Comparison of ENCODE assay signal across 9 cellular contexts in genomic region chr9:33472171-33472920, GRCh38. TPM values are rescaled to one million over a fixed set of nuclear protein-coding genes. Genes with fewer than 3 reads are reported as not detected.
DNase-seq lines count a peak whose midpoint lies in the region; ATAC-seq and TF ChIP-seq lines count a peak whose summit lies in the region.
"Had no signal": no experiment of that assay in that cellular context is flagged by ENCODE, and none has a peak within 500 bp of the region (broad histone marks: within the 10 kb centered on the region; RNA-seq: fewer than 3 reads in every experiment).

No MANE protein-coding gene starts in this region.

- intact Hi-C loops in activated B cell treated with CpG ODN at 0.5 μM for 24 hours (cut with micrococcal nuclease) (loop anchor here (2.0 to 10.0 kb wide), 5 partner anchors 14 to 1642 kb away; partner anchors contain the start of genes ATOSB, DNAJA1, RPP25L and SMIM27), spleen (cut with DNase I; ENCODE audit: low total_unique reads) (no loop called here)

- no peaks in the 10 kb centered on the region for H3K9me3 ChIP-seq in hepatocyte (ENCODE audit: low read depth)
- no peaks in the 10 kb centered on the region for H3K9me3 ChIP-seq in spleen

- no peaks in the 10 kb centered on the region for H3K27me3 Mint-ChIP-seq in T-helper 2 cell treated with Interferon-gamma antibody and Interleukin-4, amounts not matched to agents 5 μg/mL and 100 μg/mL, for 36 hours (ENCODE audit: low read depth)
- no peaks in the 10 kb centered on the region for H3K27me3 Mint-ChIP-seq in activated B cell treated with CpG ODN at 0.5 μM for 24 hours

- H3K4me3 Mint-ChIP-seq in T-helper 2 cell treated with Interferon-gamma antibody and Interleukin-4, amounts not matched to agents 5 μg/mL and 100 μg/mL, for 36 hours: peak overlapping the region; percentile 94
- H3K4me3 Mint-ChIP-seq in activated B cell treated with CpG ODN at 0.5 μM for 24 hours: peak overlapping the region; percentile 99

- TF ChIP-seq CTCF in activated B cell treated with CpG ODN at 0.5 μM for 24 hours (IDR thresholded peaks at IDR 0.05) (no peak), hepatocyte (IDR thresholded peaks at IDR 0.05; ENCODE audit: poor library complexity) (no peak), spleen (IDR thresholded peaks at IDR 0.05 in 8 of 11, conservative IDR thresholded peaks at IDR 0.05 in 3 of 11) (no peak)

- peaks cover 15% of the 10 kb centered on the region for H3K4me1 Mint-ChIP-seq in T-helper 2 cell treated with Interferon-gamma antibody and Interleukin-4, amounts not matched to agents 5 μg/mL and 100 μg/mL, for 36 hours (ENCODE audit: low read depth)
- H3K4me1 Mint-ChIP-seq in activated B cell treated with CpG ODN at 0.5 μM for 24 hours: peaks cover 28% of the 10 kb centered on the region

- POLR2A ChIA-PET in activated B cell treated with CpG ODN at 0.5 μM for 24 hours (lab: Charles Lee): interaction anchor here (0.6 to 1.8 kb wide), 3 partner anchors 9 to 34 kb away, joined by 3 to 7 read pairs (median 3); no protein-coding TSS in a partner anchor

- peaks cover 20% of the 10 kb centered on the region for H3K79me2 ChIP-seq in hepatocyte

- no peaks in the 10 kb centered on the region for H3K27me3 ChIP-seq in hepatocyte
- H3K27me3 ChIP-seq in spleen (replicated peaks in 1 of 7): no peaks in the 10 kb centered on the region

- no peaks in the 10 kb centered on the region for H4K20me1 ChIP-seq in hepatocyte (ENCODE audit: insufficient read depth, poor library complexity, severe bottlenecking)

- H3K4me2 ChIP-seq in hepatocyte: peak overlapping the region; percentile 90

- H3K9me3 Mint-ChIP-seq in T-helper 2 cell treated with Interferon-gamma antibody and Interleukin-4, amounts not matched to agents 5 μg/mL and 100 μg/mL, for 36 hours: no peaks in the 10 kb centered on the region
- no peaks in the 10 kb centered on the region for H3K9me3 Mint-ChIP-seq in activated B cell treated with CpG ODN at 0.5 μM for 24 hours

- no peak for TF ChIP-seq POLR2A in spleen (IDR thresholded peaks at IDR 0.05)

- H3K4me1 ChIP-seq in hepatocyte (ENCODE audit: insufficient read depth) (peaks cover 8% of the 10 kb centered on the region), spleen (peaks cover 16 to 35% (median 25%) of the 10 kb centered on the region in 6 donors)

- CTCF ChIA-PET in activated B cell treated with CpG ODN at 0.5 μM for 24 hours (lab: Charles Lee): interaction anchor here (0.6 kb wide), 1 partner anchor 45 kb away, joined by 3 read pairs; no protein-coding TSS in a partner anchor

- no peak overlapping the region for H3K27ac ChIP-seq in hepatocyte
- H3K27ac ChIP-seq in spleen: no peak overlapping the region

- DNase-seq in T-helper 2 cell treated with Interferon-gamma antibody and Interleukin-4, amounts not matched to agents 5 μg/mL and 100 μg/mL, for 36 hours (ENCODE audit: low spot score): no peak
- DNase-seq in T-helper 2 cell: no peak
- no peak for DNase-seq in activated B cell treated with CpG ODN at 0.5 μM for 24 hours
- DNase-seq in hepatocyte (ENCODE audit: low spot score): no peak
- peak; percentile 60 for DNase-seq in spleen
- no peak for DNase-seq in DMS153 treated with DMSO at 0.1 percent for 48 hours (lab: John Stamatoyannopoulos, UW; ENCODE audit: unreplicated experiment)
- no peak for DNase-seq in pons (ENCODE audit: low spot score)
- DNase-seq: NCI-H1105 had no signal

- no peaks in the 10 kb centered on the region for H3K9me2 ChIP-seq in hepatocyte (replicated peaks; ENCODE audit: insufficient read depth)

- H3K36me3 ChIP-seq in hepatocyte (replicated peaks; ENCODE audit: insufficient read depth, low read depth) (no peaks in the 10 kb centered on the region), spleen (peaks cover 1 to 50% (median 48%) of the 10 kb centered on the region in 6 donors)

- no peak overlapping the region for H3K27ac Mint-ChIP-seq in T-helper 2 cell treated with Interferon-gamma antibody and Interleukin-4, amounts not matched to agents 5 μg/mL and 100 μg/mL, for 36 hours
- H3K27ac Mint-ChIP-seq in activated B cell treated with CpG ODN at 0.5 μM for 24 hours: no peak overlapping the region

- 93% methylated on average over 16 of the region's 16 CpGs for WGBS in hepatocyte (ENCODE audit: low lambda C conversion rate, missing lambda C conversion rate)
- 86 to 92% (median 88%) methylated on average over 16 of the region's 16 CpGs for WGBS in spleen, 5 donors

- no peak for ATAC-seq in activated B cell treated with CpG ODN at 0.5 μM for 24 hours (ENCODE audit: low read depth)
- ATAC-seq in HG03175 (IDR thresholded peaks at IDR 0.05; ENCODE audit: unreplicated experiment): no peak

- peaks cover 27% of the 10 kb centered on the region for H3K36me3 Mint-ChIP-seq in T-helper 2 cell treated with Interferon-gamma antibody and Interleukin-4, amounts not matched to agents 5 μg/mL and 100 μg/mL, for 36 hours (ENCODE audit: low read depth)
- peaks cover 58% of the 10 kb centered on the region for H3K36me3 Mint-ChIP-seq in activated B cell treated with CpG ODN at 0.5 μM for 24 hours (ENCODE audit: low read depth)

- no peak overlapping the region for H2AFZ ChIP-seq in hepatocyte

- H3K4me3 ChIP-seq in hepatocyte (no peak overlapping the region), spleen (peak overlapping the region in 7 of 8 donors; percentile 81 to 99 (median 96))

RNA-seq across cellular contexts. Expression of gene NOL6, which starts 1.4 kb away (rescaled TPM):
- 59.9 and 60.1 TPM in 2 replicates for total RNA-seq in activated B cell treated with CpG ODN at 0.5 μM for 24 hours
- 19.3 and 21.9 TPM in 2 replicates for total RNA-seq in hepatocyte
- 20.6 and 24.1 TPM in 2 replicates for polyA plus RNA-seq in hepatocyte
- total RNA-seq in spleen: 10 to 100 TPM; 20.7 to 48.1 (median 28.4) TPM
- polyA plus RNA-seq in spleen: 10 to 100 TPM; 20.0 to 28.4 (median 24.6) TPM

RNA-seq across cellular contexts. Expression of gene AQP3, which starts 25.0 kb away (rescaled TPM):
- total RNA-seq in activated B cell treated with CpG ODN at 0.5 μM for 24 hours (0.95 and 1.6 TPM in 2 replicates), hepatocyte (97.1 and 101 TPM in 2 replicates), spleen (100 to 1,000 TPM in 5 of 7 donors, 10 to 100 TPM in 2; 44.2 to 251 (median 126) TPM)
- polyA plus RNA-seq in hepatocyte (99.3 and 123 TPM in 2 replicates), spleen (10 to 100 TPM in 1 of 3 donors, 1 to 10 TPM in 2; 5.0 to 51.4 (median 5.7) TPM)

RNA-seq across cellular contexts. Expression of gene ANKRD18B, which starts 51.7 kb away (rescaled TPM):
- total RNA-seq in activated B cell treated with CpG ODN at 0.5 μM for 24 hours: not detected in 2 replicates
- 0.13 and 0.68 TPM in 2 replicates for total RNA-seq in hepatocyte
- polyA plus RNA-seq in hepatocyte: 0.62 and 0.65 TPM in 2 replicates
- 1 to 10 TPM in 1 of 7 donors, not detected in 6; 1.7 TPM for total RNA-seq in spleen
- under 1 TPM in 1 of 3 donors, not detected in 2; 0.02 TPM for polyA plus RNA-seq in spleen

Comparison
In these comparisons a context has a peak if more than half of its experiments do, and no peak if none do; other contexts are left out.
1. RNA of gene AQP3, which starts 25.0 kb away (total RNA-seq): 44.2 to 251 TPM in spleen and 97.1 to 101 TPM in hepatocyte; 0.95 to 1.6 TPM in activated B cell treated with CpG ODN at 0.5 μM for 24 hours; every median in the first group is over 10 times any median in the second.